In the genomic region with DNA sequence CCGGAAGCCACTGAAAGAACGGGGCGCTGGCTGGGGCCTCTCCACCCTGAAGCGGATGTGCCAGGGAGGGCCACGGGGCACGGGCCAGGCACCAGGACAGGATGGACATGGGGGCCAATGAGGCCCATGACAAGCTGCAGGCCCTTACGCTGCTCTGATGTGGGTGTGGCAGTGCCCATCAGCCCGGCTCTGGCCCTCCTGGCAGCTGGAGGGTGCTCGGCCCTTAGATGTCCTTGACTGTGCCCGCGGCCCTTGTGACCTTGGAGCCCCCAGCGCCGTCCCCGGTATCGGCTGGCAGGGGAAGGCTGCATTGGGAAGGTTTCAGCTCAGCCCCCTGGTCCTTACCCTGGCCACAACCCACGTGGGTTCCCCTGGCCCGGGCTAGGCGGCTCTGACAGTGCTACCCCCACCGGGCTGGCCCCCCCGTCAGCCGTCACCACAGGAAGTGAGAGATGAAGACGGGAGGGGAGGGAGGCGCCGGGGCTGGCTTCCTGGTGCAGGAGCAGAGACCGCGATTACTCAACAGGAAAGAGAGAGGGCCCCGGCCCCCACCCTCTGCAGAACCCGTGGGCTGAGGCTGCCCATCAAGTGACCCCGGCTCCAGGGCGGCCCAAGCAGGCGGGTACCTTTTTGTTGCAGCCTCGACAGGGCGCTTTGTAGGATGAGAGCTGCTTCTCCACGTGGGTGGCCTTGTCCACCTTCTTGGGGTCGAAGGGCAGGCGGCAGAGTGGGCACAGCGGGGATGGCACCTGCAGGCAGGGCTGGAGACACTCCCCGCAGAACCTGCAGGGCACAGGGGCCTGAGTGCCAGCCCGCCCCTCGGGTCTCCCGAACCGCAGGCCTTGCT, we compare ENCODE assay signal across 8 cellular contexts. TPM values are rescaled to one million over a fixed set of nuclear protein-coding genes. Genes with fewer than 3 reads are reported as not detected.
A peak's percentile ranks its signal among the peaks of the same experiment; 100 is the strongest.
DNase-seq lines count a peak whose midpoint lies in the region; TF ChIP-seq lines count a peak whose summit lies in the region.

No MANE protein-coding gene starts in this region.

- peaks cover 19 to 72% (median 54%) of the 10 kb centered on the region in 4 donors for H3K36me3 ChIP-seq in esophagus muscularis mucosa
- no peaks in the 10 kb centered on the region for H3K36me3 ChIP-seq in prostate gland
- H3K36me3 ChIP-seq in transverse colon = peaks cover 0 to 4% (median 0%) of the 10 kb centered on the region in 4 donors

- H3K4me3 ChIP-seq in esophagus muscularis mucosa = peak overlapping the region in 3 of 4 donors; percentile 5 to 22 (median 9)
- no peak overlapping the region for H3K4me3 ChIP-seq in prostate gland
- H3K4me3 ChIP-seq in transverse colon = peak overlapping the region in 1 of 4 donors; percentile 24

- no peaks in the 10 kb centered on the region for H3K27me3 ChIP-seq in esophagus muscularis mucosa
- no peaks in the 10 kb centered on the region for H3K27me3 ChIP-seq in prostate gland (replicated peaks; ENCODE audit: insufficient read depth)
- no peaks in the 10 kb centered on the region for H3K27me3 ChIP-seq in transverse colon

- 68% methylated on average over 10 of the region's 42 CpGs for WGBS in esophagus muscularis mucosa
- WGBS in prostate gland = 59% methylated on average over 28 of the region's 42 CpGs
- WGBS in transverse colon (ENCODE audit: low coverage in 1 of 2), 2 donors = 60% methylated on average over 28 of the region's 42 CpGs; no CpG with 5 or more reads in 1 of the 2 donors

- intact Hi-C loops in esophagus muscularis mucosa (cut with DNase I) = no loop called here
- intact Hi-C loops in prostate gland (cut with DNase I) = no loop called here
- intact Hi-C loops in transverse colon (cut with DNase I; ENCODE audit: low total_unique reads) = no loop called here

- H3K27ac ChIP-seq in esophagus muscularis mucosa (replicated peaks in 1 of 4) = peak overlapping the region; percentile 48 to 63 (median 55)
- H3K27ac ChIP-seq in prostate gland = no peak overlapping the region
- H3K27ac ChIP-seq in transverse colon = peak overlapping the region; percentile 85 to 88 (median 86)

- in situ Hi-C loops in transverse colon (cut with MboI; ENCODE audit: low pct_ligation_motif_present in 1 of 4, low pct_unique_long_range_greater_than_20kb in 1 of 4, low sequenced_read_pairs in 3 of 4) = no loop called here

- TF ChIP-seq CTCF in esophagus muscularis mucosa (IDR thresholded peaks at IDR 0.05) (no peak), prostate gland (IDR thresholded peaks at IDR 0.05) (no peak), transverse colon (IDR thresholded peaks at IDR 0.05) (no peak)

- TF ChIP-seq EP300 in esophagus muscularis mucosa (IDR thresholded peaks at IDR 0.05) (no peak), transverse colon (IDR thresholded peaks at IDR 0.05; ENCODE audit: low read depth) (no peak)

- TF ChIP-seq POLR2A in esophagus muscularis mucosa (IDR thresholded peaks at IDR 0.05; ENCODE audit: low read depth) (no peak), prostate gland (IDR thresholded peaks at IDR 0.05) (no peak), transverse colon (IDR thresholded peaks at IDR 0.05) (no peak)

- H3K4me1 ChIP-seq in esophagus muscularis mucosa (peaks cover 45 to 59% (median 58%) of the 10 kb centered on the region in 4 donors), prostate gland (replicated peaks) (peaks cover 2% of the 10 kb centered on the region), transverse colon (peaks cover 10 to 34% (median 22%) of the 10 kb centered on the region in 4 donors)

- peak; percentile 37 for DNase-seq in COLO829 (ENCODE audit: low spot score)
- DNase-seq in H4 (ENCODE audit: low spot score) = peak; percentile 79
- peak; percentile 91 for DNase-seq in NCI-H226
- DNase-seq in activated CD8-positive, alpha-beta memory T cell treated with anti-CD3 and anti-CD28 coated beads, Interleukin-2, amount 50 U/mL, for 48 hours = peak; percentile 94
- peak; percentile 98 for DNase-seq in esophagus muscularis mucosa (ENCODE audit: extremely low spot score)
- peak; percentile 46 for DNase-seq in prostate gland (ENCODE audit: low spot score)
- peak; percentile 93 for DNase-seq in transverse colon
- DNase-seq in NCI-H1436 treated with DMSO at 0.1 percent for 48 hours (lab: John Stamatoyannopoulos, UW) = no peak

- no peaks in the 10 kb centered on the region for H3K9me3 ChIP-seq in esophagus muscularis mucosa
- H3K9me3 ChIP-seq in prostate gland = no peaks in the 10 kb centered on the region
- H3K9me3 ChIP-seq in transverse colon = no peaks in the 10 kb centered on the region

RNA-seq across cellular contexts. Expression of gene RNF166, which starts 5.3 kb away (rescaled TPM):
- 16.0 and 30.4 TPM in 2 replicates for total RNA-seq in H4 (2014; rRNA removed; shearing (Covaris generic))
- total RNA-seq in esophagus muscularis mucosa (10 to 100 TPM; 23.3 to 33.5 (median 27.5) TPM), prostate gland (10 to 100 TPM; 11.6 to 30.3 TPM), transverse colon (10 to 100 TPM; 10.3 to 15.3 (median 14.4) TPM)

RNA-seq across cellular contexts. Expression of gene CTU2, which starts 5.4 kb away (rescaled TPM):
- total RNA-seq in H4 (2014; rRNA removed; shearing (Covaris generic)) = 12.2 and 12.6 TPM in 2 replicates
- total RNA-seq in esophagus muscularis mucosa = 10 to 100 TPM in 2 of 4 donors, 1 to 10 TPM in 2; 8.9 to 14.7 (median 10.3) TPM
- 10 to 100 TPM; 15.0 to 19.1 TPM for total RNA-seq in prostate gland
- total RNA-seq in transverse colon = 1 to 10 TPM in 3 of 4 donors, not detected in 1; 2.8 to 5.6 (median 4.2) TPM

RNA-seq across cellular contexts. Expression of gene SNAI3, which starts 14.6 kb away (rescaled TPM):
- total RNA-seq in H4 (2014; rRNA removed; shearing (Covaris generic)) = 0.27 and 0.62 TPM in 2 replicates
- total RNA-seq in esophagus muscularis mucosa (under 1 TPM; 0.26 to 0.83 (median 0.59) TPM), prostate gland (1 to 10 TPM in 1 of 2 donors, under 1 TPM in 1; 0.46 to 2.8 TPM), transverse colon (1 to 10 TPM in 1 of 4 donors, under 1 TPM in 2, not detected in 1; 0.27 to 2.9 (median 0.75) TPM)

RNA-seq across cellular contexts. Expression of gene MVD, which starts 38.0 kb away (rescaled TPM):
- total RNA-seq in H4 (2014; rRNA removed; shearing (Covaris generic)) = 28.1 and 41.5 TPM in 2 replicates
- total RNA-seq in esophagus muscularis mucosa = 10 to 100 TPM; 27.0 to 32.4 (median 29.3) TPM
- 10 to 100 TPM; 34.7 to 40.0 TPM for total RNA-seq in prostate gland
- 10 to 100 TPM; 20.5 to 75.6 (median 47.3) TPM for total RNA-seq in transverse colon

RNA-seq across cellular contexts. Expression of gene CYBA, which starts 50.0 kb away (rescaled TPM):
- total RNA-seq in H4 (2014; rRNA removed; shearing (Covaris generic)) = not detected in 2 replicates
- total RNA-seq in esophagus muscularis mucosa = 100 to 1,000 TPM in 2 of 4 donors, 10 to 100 TPM in 2; 46.5 to 156 (median 99.2) TPM
- total RNA-seq in prostate gland = 100 to 1,000 TPM in 1 of 2 donors, 10 to 100 TPM in 1; 86.0 to 155 TPM
- 100 to 1,000 TPM; 258 to 306 (median 291) TPM for total RNA-seq in transverse colon

Comparison
In these comparisons a context has a peak if more than half of its experiments do, and no peak if none do; other contexts are left out.
1. H3K27ac ChIP-seq: peak in esophagus muscularis mucosa (4 of 4) and transverse colon (4 of 4); none in prostate gland (0 of 2).
2. H3K4me3 ChIP-seq: peak in esophagus muscularis mucosa (3 of 4); none in prostate gland (0 of 2).